Comparison of ENCODE assay signal across 8 cellular contexts in genomic region chr4:149264093-149264733, GRCh38.
A peak's percentile ranks its signal among the peaks of the same experiment; 100 is the strongest.
DNase-seq lines count a peak whose midpoint lies in the region; ATAC-seq, FAIRE-seq and TF ChIP-seq lines count a peak whose summit lies in the region.

No MANE protein-coding gene starts in this region.

- peak; percentile 24 for DNase-seq in activated CD4-positive, alpha-beta T cell treated with anti-CD3 and anti-CD28 coated beads for 36 hours
- DNase-seq in activated CD4-positive, alpha-beta T cell treated with anti-CD3 and anti-CD28 coated beads, Interleukin-2, amount 50 U/mL, for 4 hours: no peak
- DNase-seq in RCC 7860 (ENCODE audit: low spot score): peak; percentile 11
- peak; percentile 72 for DNase-seq in epithelial cell of esophagus (ENCODE audit: low read depth)
- no peak for DNase-seq in activated effector memory CD4-positive, alpha-beta T cell treated with anti-CD3 and anti-CD28 coated beads, Interleukin-2, amount 50 U/mL, for 16 hours

- no peak overlapping the region for H2AFZ ChIP-seq in parathyroid adenoma

- no peak overlapping the region for H3K4me3 ChIP-seq in epithelial cell of esophagus (ENCODE audit: low read length)
- no peak overlapping the region for H3K4me3 ChIP-seq in parathyroid adenoma (ENCODE audit: low read depth, low read length)

- H3K4me2 ChIP-seq in parathyroid adenoma (ENCODE audit: low read length): no peak overlapping the region

- H3K27ac ChIP-seq in parathyroid adenoma: no peak overlapping the region

- TF ChIP-seq CTCF in epithelial cell of esophagus (IDR thresholded peaks at IDR 0.05; ENCODE audit: insufficient read depth, low read depth, low read length, missing control alignments) (peak; percentile 83), parathyroid adenoma (IDR thresholded peaks at IDR 0.05) (peak; percentile 41)

- no peaks in the 10 kb centered on the region for H3K9me3 Mint-ChIP-seq in activated CD4-positive, alpha-beta T cell treated with anti-CD3 and anti-CD28 coated beads for 36 hours (ENCODE audit: low read depth)

- CTCF ChIA-PET in activated CD4-positive, alpha-beta T cell treated with anti-CD3 and anti-CD28 coated beads for 36 hours (lab: Charles Lee): interaction anchor here (0.7 kb wide), 1 partner anchor 9 kb away, joined by 3 read pairs; no protein-coding TSS in a partner anchor

- H3K4me3 Mint-ChIP-seq in activated CD4-positive, alpha-beta T cell treated with anti-CD3 and anti-CD28 coated beads for 36 hours: no peak overlapping the region

- H3K36me3 Mint-ChIP-seq in activated CD4-positive, alpha-beta T cell treated with anti-CD3 and anti-CD28 coated beads for 36 hours (ENCODE audit: low read depth): no peaks in the 10 kb centered on the region

- no peak for FAIRE-seq in RCC 7860 (lab: Jason Lieb, UNC)

- POLR2A ChIA-PET in activated CD4-positive, alpha-beta T cell treated with anti-CD3 and anti-CD28 coated beads for 36 hours (lab: Charles Lee): no interaction called here

- no peak for ATAC-seq in activated CD4-positive, alpha-beta T cell treated with anti-CD3 and anti-CD28 coated beads for 36 hours
- ATAC-seq in GM19467 (IDR thresholded peaks at IDR 0.05; ENCODE audit: unreplicated experiment) (peak; percentile 83), HG03558 (IDR thresholded peaks at IDR 0.05; ENCODE audit: extremely low read depth, unreplicated experiment) (peak; percentile 47)

- no peaks in the 10 kb centered on the region for H3K27me3 ChIP-seq in parathyroid adenoma (ENCODE audit: control insufficient read depth, insufficient read depth, low read length)

- H3K4me1 Mint-ChIP-seq in activated CD4-positive, alpha-beta T cell treated with anti-CD3 and anti-CD28 coated beads for 36 hours: no peaks in the 10 kb centered on the region

- no peak overlapping the region for H3K27ac Mint-ChIP-seq in activated CD4-positive, alpha-beta T cell treated with anti-CD3 and anti-CD28 coated beads for 36 hours

- H3K9ac ChIP-seq in parathyroid adenoma: no peak overlapping the region

- no peaks in the 10 kb centered on the region for H3K79me2 ChIP-seq in parathyroid adenoma

- no peaks in the 10 kb centered on the region for H3K36me3 ChIP-seq in parathyroid adenoma (ENCODE audit: control insufficient read depth, insufficient read depth, low read length)

- H3K27me3 Mint-ChIP-seq in activated CD4-positive, alpha-beta T cell treated with anti-CD3 and anti-CD28 coated beads for 36 hours: no peaks in the 10 kb centered on the region

- intact Hi-C loops in activated CD4-positive, alpha-beta T cell treated with anti-CD3 and anti-CD28 coated beads for 36 hours (cut with DNase I, micrococcal nuclease): loop anchor here in 1 of 2 experiments (2.0 to 10.0 kb wide), 4 partner anchors 265 to 1337 kb away; no protein-coding TSS in a partner anchor

- H3K4me1 ChIP-seq in parathyroid adenoma: no peaks in the 10 kb centered on the region

- no peaks in the 10 kb centered on the region for H3K9me3 ChIP-seq in parathyroid adenoma (ENCODE audit: control insufficient read depth, low read length)

Comparison
In these comparisons a context has a peak if more than half of its experiments do, and no peak if none do; other contexts are left out.
1. DNase-seq: peak in activated CD4-positive, alpha-beta T cell treated with anti-CD3 and anti-CD28 coated beads for 36 hours (single experiment), RCC 7860 (single experiment) and epithelial cell of esophagus (single experiment); none in activated CD4-positive, alpha-beta T cell treated with anti-CD3 and anti-CD28 coated beads, Interleukin-2, amount 50 U/mL, for 4 hours (0 of 2) and activated effector memory CD4-positive, alpha-beta T cell treated with anti-CD3 and anti-CD28 coated beads, Interleukin-2, amount 50 U/mL, for 16 hours (single experiment).